9 cellular contexts compared by ENCODE assay signal in genomic region chr2:66495788-66496640, GRCh38.
DNase-seq lines count a peak whose midpoint lies in the region; ATAC-seq, FAIRE-seq and TF ChIP-seq lines count a peak whose summit lies in the region.
"Had no signal": no experiment of that assay in that cellular context is flagged by ENCODE, and none has a peak within 500 bp of the region (broad histone marks: within the 10 kb centered on the region; RNA-seq: fewer than 3 reads in every experiment).

No MANE protein-coding gene starts in this region.

- ATAC-seq in GM18867 (IDR thresholded peaks at IDR 0.05; ENCODE audit: unreplicated experiment) (no peak), GM19023 (IDR thresholded peaks at IDR 0.05; ENCODE audit: unreplicated experiment) (no peak)

- H3K9me3 Mint-ChIP-seq in activated T-cell treated with anti-CD3 and anti-CD28 coated beads, Interleukin-2, amount 50 U/mL, for 24 hours: peaks cover 3% of the 10 kb centered on the region

- H3K4me3 ChIP-seq in endothelial cell of umbilical vein (replicated peaks in 1 of 3; ENCODE audit: insufficient read depth in 1 of 3, low read depth in 1 of 3, low read length in 3 of 3): no peak overlapping the region

- no peak for FAIRE-seq in endothelial cell of umbilical vein (lab: Jason Lieb, UNC)

- H3K9ac ChIP-seq in endothelial cell of umbilical vein (replicated peaks; ENCODE audit: extremely low read depth, insufficient read depth, low read length): no peak overlapping the region

- peak; percentile 91 for DNase-seq in AG08395 (ENCODE audit: low spot score)
- peak; percentile 93 for DNase-seq in NCI-H1694 (lab: John Stamatoyannopoulos, UW)
- DNase-seq in endothelial cell of umbilical vein (ENCODE audit: low read depth, low spot score): peak; percentile 26
- peak; percentile 9 for DNase-seq in midbrain (lab: John Stamatoyannopoulos, UW)
- DNase-seq in putamen (ENCODE audit: low spot score): no peak
- no peak for DNase-seq in activated T-cell treated with anti-CD3 and anti-CD28 coated beads, Interleukin-2, amount 50 U/mL, for 24 hours
- DNase-seq: DMS79 treated with DMSO at 0.1 percent for 48 hours had no signal

- BruUV-seq in endothelial cell of umbilical vein (replicated peaks; lab: Mats Ljungman, UMichigan): no TSS peak

- no peak overlapping the region for H3K27ac Mint-ChIP-seq in activated T-cell treated with anti-CD3 and anti-CD28 coated beads, Interleukin-2, amount 50 U/mL, for 24 hours

- H3K4me1 Mint-ChIP-seq in activated T-cell treated with anti-CD3 and anti-CD28 coated beads, Interleukin-2, amount 50 U/mL, for 24 hours (ENCODE audit: low read depth): no peaks in the 10 kb centered on the region

- H3K9me3 ChIP-seq in endothelial cell of umbilical vein (replicated peaks; ENCODE audit: control insufficient read depth, insufficient read depth, low read length): no peaks in the 10 kb centered on the region

- CTCF ChIA-PET in endothelial cell of umbilical vein (lab: Charles Lee): no interaction called here

- POLR2A ChIA-PET in endothelial cell of umbilical vein (lab: Charles Lee): no interaction called here

- H3K27ac ChIP-seq in endothelial cell of umbilical vein (ENCODE audit: insufficient read depth, low read depth, low read length): no peak overlapping the region

- peaks cover 10% of the 10 kb centered on the region for H3K4me1 ChIP-seq in endothelial cell of umbilical vein (ENCODE audit: control insufficient read depth, extremely low read depth, insufficient read depth, low read length)

- H3K36me3 ChIP-seq in endothelial cell of umbilical vein (ENCODE audit: control insufficient read depth in 2 of 2, extremely low read depth in 1 of 2, insufficient read depth in 2 of 2, low read length in 2 of 2): no peaks in the 10 kb centered on the region

- no peaks in the 10 kb centered on the region for H3K36me3 Mint-ChIP-seq in activated T-cell treated with anti-CD3 and anti-CD28 coated beads, Interleukin-2, amount 50 U/mL, for 24 hours (ENCODE audit: low read depth)

- no peaks in the 10 kb centered on the region for H3K27me3 Mint-ChIP-seq in activated T-cell treated with anti-CD3 and anti-CD28 coated beads, Interleukin-2, amount 50 U/mL, for 24 hours

- dilution Hi-C loops in endothelial cell of umbilical vein (cut with MboI; ENCODE audit: extremely low pct_ligation_motif_present, low sequenced_read_pairs): no loop called here

- no peak for TF ChIP-seq CTCF in endothelial cell of umbilical vein (IDR thresholded peaks at IDR 0.05; ENCODE audit: extremely low read depth in 1 of 2, insufficient read depth in 1 of 2, low read depth in 1 of 2, low read length in 2 of 2)

- no peaks in the 10 kb centered on the region for H3K79me2 ChIP-seq in endothelial cell of umbilical vein (ENCODE audit: control insufficient read depth, insufficient read depth, low read length)

- no peak overlapping the region for H3K4me2 ChIP-seq in endothelial cell of umbilical vein (ENCODE audit: insufficient read depth, low read length)

- H2AFZ ChIP-seq in endothelial cell of umbilical vein (ENCODE audit: low read depth, low read length): no peak overlapping the region

- no peak overlapping the region for H3K4me3 Mint-ChIP-seq in activated T-cell treated with anti-CD3 and anti-CD28 coated beads, Interleukin-2, amount 50 U/mL, for 24 hours

- H3K27me3 ChIP-seq in endothelial cell of umbilical vein (ENCODE audit: control insufficient read depth in 2 of 2, insufficient read depth in 2 of 2, low read length in 2 of 2): no peaks in the 10 kb centered on the region

- no peak for TF ChIP-seq POLR2A in endothelial cell of umbilical vein (IDR thresholded peaks at IDR 0.05; ENCODE audit: low read depth, low read length)

- intact Hi-C loops in endothelial cell of umbilical vein (cut with micrococcal nuclease): no loop called here

- no peaks in the 10 kb centered on the region for H3K9me1 ChIP-seq in endothelial cell of umbilical vein (replicated peaks; ENCODE audit: control insufficient read depth, extremely low read depth, insufficient read depth, low read length)

- H4K20me1 ChIP-seq in endothelial cell of umbilical vein (replicated peaks; ENCODE audit: control insufficient read depth, extremely low read depth, insufficient read depth, low read length): no peaks in the 10 kb centered on the region

TF ChIP-seq in endothelial cell of umbilical vein, 7 proteins besides CTCF, POLR2A, EP300 and RAD21:
- TF ChIP-seq JUN (IDR thresholded peaks at IDR 0.05; ENCODE audit: borderline replicate concordance, insufficient read depth, insufficient read length, low read depth) (no peak), EZH2 (IDR thresholded peaks at IDR 0.05; ENCODE audit: borderline replicate concordance, low read depth, low read length, severe bottlenecking) (no peak), FOS (IDR thresholded peaks at IDR 0.05; ENCODE audit: borderline replicate concordance, insufficient read depth, low read length) (no peak), GATA2 (IDR thresholded peaks at IDR 0.05; ENCODE audit: insufficient read depth, insufficient read length, low read depth, low read length) (no peak), POLR2AphosphoS5 (IDR thresholded peaks at IDR 0.05; ENCODE audit: insufficient read depth, low read depth, low read length) (no peak), MYC (IDR thresholded peaks at IDR 0.05; ENCODE audit: low read depth, low read length) (no peak)
- TF ChIP-seq, protein P1, sequence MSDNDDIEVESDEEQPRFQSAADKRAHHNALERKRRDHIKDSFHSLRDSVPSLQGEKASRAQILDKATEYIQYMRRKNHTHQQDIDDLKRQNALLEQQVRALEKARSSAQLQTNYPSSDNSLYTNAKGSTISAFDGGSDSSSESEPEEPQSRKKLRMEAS (IDR thresholded peaks at IDR 0.05; ENCODE audit: insufficient read depth, insufficient read length): no peak

Comparison
In these comparisons a context has a peak if more than half of its experiments do, and no peak if none do; other contexts are left out.
1. DNase-seq: peak in AG08395 (single experiment), NCI-H1694 (single experiment), endothelial cell of umbilical vein (single experiment) and midbrain (single experiment); none in putamen (single experiment) and activated T-cell treated with anti-CD3 and anti-CD28 coated beads, Interleukin-2, amount 50 U/mL, for 24 hours (single experiment).